In genomic region chr1:150563340-150564038, GRCh38 we compare ENCODE assay signal across 8 cellular contexts. TPM values are rescaled to one million over a fixed set of nuclear protein-coding genes. Genes with fewer than 3 reads are reported as not detected.
A peak's percentile ranks its signal among the peaks of the same experiment; 100 is the strongest.
DNase-seq lines count a peak whose midpoint lies in the region; ATAC-seq and TF ChIP-seq lines count a peak whose summit lies in the region.

No MANE protein-coding gene starts in this region.

- H2AK5ac ChIP-seq in mesendoderm (ENCODE audit: low read length) = no peak overlapping the region

- CTCF ChIA-PET in CD8-positive, alpha-beta memory T cell (lab: Charles Lee) = interaction anchor here (1.0 to 9.1 kb wide), 7 partner anchors 12 to 66 kb away, joined by 3 to 325 read pairs (median 4); partner anchors contain the start of genes ENSA and MCL1
- CTCF ChIA-PET in OCI-LY7 (lab: Charles Lee; ENCODE audit: unreplicated experiment) = interaction anchor here (0.6 to 3.0 kb wide), 5 partner anchors 9 to 389 kb away, joined by 3 to 12 read pairs (median 5); no protein-coding TSS in a partner anchor

- H3K9ac ChIP-seq in mesendoderm (ENCODE audit: low read length) = peak overlapping the region; percentile 17

- peak overlapping the region; percentile 85 to 98 (median 97) for H3K4me3 Mint-ChIP-seq in CD8-positive, alpha-beta memory T cell

- peaks cover 8% of the 10 kb centered on the region for H3K79me1 ChIP-seq in mesendoderm (ENCODE audit: low read length)

- intact Hi-C loops in OCI-LY7 (cut with micrococcal nuclease; ENCODE audit: unreplicated experiment) = loop anchor here (1.0 to 10.0 kb wide), 4 partner anchors 16 to 204 kb away; partner anchors contain the start of genes CTSS, MCL1 and RPRD2
- intact Hi-C loops in aorta (cut with DNase I) = loop anchor here in 1 of 2 donors (10.0 kb wide), 1 partner anchor 411 kb away; the partner anchor contains the start of gene CERS2

- H3K36me3 ChIP-seq in CD8-positive, alpha-beta memory T cell (ENCODE audit: insufficient read depth, low read length) = no peaks in the 10 kb centered on the region
- H3K36me3 ChIP-seq in OCI-LY7 (ENCODE audit: insufficient read depth, low read length) = no peaks in the 10 kb centered on the region
- H3K36me3 ChIP-seq in mesendoderm (ENCODE audit: control insufficient read depth, insufficient read depth, low read length) = no peaks in the 10 kb centered on the region
- H3K36me3 ChIP-seq in aorta (ENCODE audit: control insufficient read depth in 1 of 2, insufficient read depth in 2 of 2, low read length in 1 of 2) = no peaks in the 10 kb centered on the region

- POLR2A ChIA-PET in CD8-positive, alpha-beta memory T cell (lab: Charles Lee) = interaction anchor here (0.9 to 11.0 kb wide), 7 partner anchors 10 to 66 kb away, joined by 3 to 486 read pairs (median 16); partner anchors contain the start of genes ENSA, FALEC and MCL1
- POLR2A ChIA-PET in OCI-LY7 (lab: Charles Lee) = interaction anchor here (0.5 to 10.5 kb wide), 13 partner anchors 13 to 940 kb away, joined by 3 to 260 read pairs (median 5); partner anchors contain the start of genes GOLPH3L and MCL1

- peak in 4 of 5 donors; percentile 31 to 84 (median 78) for DNase-seq in CD8-positive, alpha-beta memory T cell
- DNase-seq in OCI-LY7 (ENCODE audit: low spot score) (peak; percentile 81), caudate nucleus (lab: John Stamatoyannopoulos, UW) (peak in 1 of 61 donors; percentile 40), mesendoderm (no peak), aorta (peak; percentile 70 to 83), putamen (ENCODE audit: low spot score) (no peak)

- no peak overlapping the region for H3K18ac ChIP-seq in mesendoderm (ENCODE audit: low read length)

- TF ChIP-seq CTCF in OCI-LY7 (conservative IDR thresholded peaks at IDR 0.05; ENCODE audit: low read length) = 0 out of 2 replicates have a peak, but pooled peaks have one; percentile 54

- H3K36me3 Mint-ChIP-seq in CD8-positive, alpha-beta memory T cell = peaks cover 0 to 9% (median 1%) of the 10 kb centered on the region in 3 donors

- H3K23ac ChIP-seq in mesendoderm (ENCODE audit: low read length) = no peak overlapping the region

- H3K27me3 Mint-ChIP-seq in CD8-positive, alpha-beta memory T cell = no peaks in the 10 kb centered on the region

- no peaks in the 10 kb centered on the region for H3K27me3 ChIP-seq in CD8-positive, alpha-beta memory T cell (ENCODE audit: insufficient read depth, low read length, poor library complexity, severe bottlenecking)
- H3K27me3 ChIP-seq in mesendoderm (ENCODE audit: insufficient read depth, low read length, poor library complexity) (no peaks in the 10 kb centered on the region), aorta (ENCODE audit: control insufficient read depth in 1 of 2, insufficient read depth in 2 of 2, low read length in 1 of 2) (no peaks in the 10 kb centered on the region)

- peak overlapping the region; percentile 96 to 100 (median 98) for H3K27ac Mint-ChIP-seq in CD8-positive, alpha-beta memory T cell

- H2AFZ ChIP-seq in OCI-LY7 (ENCODE audit: low read length) = no peak overlapping the region

- no peak overlapping the region for H2BK15ac ChIP-seq in mesendoderm (replicated peaks; ENCODE audit: low read depth)

- no peak overlapping the region for H2BK5ac ChIP-seq in mesendoderm (ENCODE audit: low read length)

- H3K9me3 ChIP-seq in CD8-positive, alpha-beta memory T cell (ENCODE audit: low read length) = no peaks in the 10 kb centered on the region
- H3K9me3 ChIP-seq in OCI-LY7 (ENCODE audit: low read length) (no peaks in the 10 kb centered on the region), aorta (ENCODE audit: control insufficient read depth, low read length) (no peaks in the 10 kb centered on the region)

- no peak overlapping the region for H3K56ac ChIP-seq in mesendoderm (ENCODE audit: low read length)

- WGBS in mesendoderm (ENCODE audit: extremely low coverage, insufficient coverage, low lambda C conversion rate) = no CpG with 5 or more reads among the region's 4 CpGs
- 7 to 11% methylated on average over 4 of the region's 4 CpGs for WGBS in aorta, 2 donors

- no peaks in the 10 kb centered on the region for H4K20me1 ChIP-seq in OCI-LY7 (ENCODE audit: insufficient read depth, low read length)

- no peaks in the 10 kb centered on the region for H3K9me2 ChIP-seq in OCI-LY7 (ENCODE audit: insufficient read depth, low read length)

- H3K27ac ChIP-seq in CD8-positive, alpha-beta memory T cell (ENCODE audit: low read depth, low read length) = peak overlapping the region; percentile 94
- H3K27ac ChIP-seq in OCI-LY7 (ENCODE audit: low read depth, low read length, poor library complexity, severe bottlenecking) (peak overlapping the region; percentile 99), caudate nucleus (ENCODE audit: low read depth, low read length) (peak overlapping the region; percentile 100), mesendoderm (ENCODE audit: low read depth, low read length) (no peak overlapping the region), aorta (ENCODE audit: low read depth in 1 of 2, low read length in 2 of 2) (peak overlapping the region; percentile 93 to 95)

- H3K9me3 Mint-ChIP-seq in CD8-positive, alpha-beta memory T cell = no peaks in the 10 kb centered on the region

- H3K4me3 ChIP-seq in CD8-positive, alpha-beta memory T cell (ENCODE audit: low read length) = peak overlapping the region; percentile 91
- H3K4me3 ChIP-seq in OCI-LY7 (ENCODE audit: low read depth, low read length, poor library complexity, severe bottlenecking) (peak overlapping the region; percentile 74), mesendoderm (ENCODE audit: low read length) (no peak overlapping the region), aorta (ENCODE audit: low read length in 2 of 2) (no peak overlapping the region)

- peaks cover 76% of the 10 kb centered on the region for H3K4me1 ChIP-seq in CD8-positive, alpha-beta memory T cell (ENCODE audit: insufficient read depth, low read length)
- peaks cover 87% of the 10 kb centered on the region for H3K4me1 ChIP-seq in OCI-LY7 (ENCODE audit: insufficient read depth, low read length, poor library complexity, severe bottlenecking)
- peaks cover 12% of the 10 kb centered on the region for H3K4me1 ChIP-seq in mesendoderm (ENCODE audit: control insufficient read depth, low read depth, low read length)
- H3K4me1 ChIP-seq in aorta (ENCODE audit: control insufficient read depth in 1 of 2, insufficient read depth in 2 of 2, low read length in 2 of 2) = peaks cover 0 to 12% of the 10 kb centered on the region in 2 donors

- no peak overlapping the region for H4K5ac ChIP-seq in mesendoderm (ENCODE audit: low read length)

- H2BK120ac ChIP-seq in mesendoderm (ENCODE audit: low read depth, low read length) = no peak overlapping the region

- H3K79me2 ChIP-seq in OCI-LY7 (ENCODE audit: insufficient read depth, low read depth, low read length) (peaks cover 26% of the 10 kb centered on the region; the same call in 1 of the 2 replicates), mesendoderm (ENCODE audit: control insufficient read depth, insufficient read depth, low read length) (peaks cover 17% of the 10 kb centered on the region)

- no peak overlapping the region for H3K4ac ChIP-seq in mesendoderm (ENCODE audit: low read depth, low read length)

- peaks cover 74 to 84% (median 74%) of the 10 kb centered on the region in 3 donors for H3K4me1 Mint-ChIP-seq in CD8-positive, alpha-beta memory T cell

- no peak overlapping the region for H4K8ac ChIP-seq in mesendoderm (ENCODE audit: low read depth, low read length)

- H3K4me2 ChIP-seq in OCI-LY7 (ENCODE audit: low read length) (peak overlapping the region; percentile 97), mesendoderm (ENCODE audit: low read length) (no peak overlapping the region)

- BruUV-seq in OCI-LY7 (replicated peaks; lab: Mats Ljungman, UMichigan) = TSS peak; percentile 70

- ATAC-seq in GM21786 (IDR thresholded peaks at IDR 0.05; ENCODE audit: unreplicated experiment) (peak; percentile 27), aorta (ENCODE audit: low FRiP score) (no peak), HG03520 (IDR thresholded peaks at IDR 0.05; ENCODE audit: unreplicated experiment) (no peak)

RNA-seq across cellular contexts. Expression of gene ADAMTSL4, which starts 14.3 kb away (rescaled TPM):
- total RNA-seq in CD8-positive, alpha-beta memory T cell = under 1 TPM; 0.22 to 0.31 TPM
- not detected for polyA plus RNA-seq in CD8-positive, alpha-beta memory T cell
- total RNA-seq in OCI-LY7 (2014; rRNA removed; shearing (Covaris generic)) = not detected in 2 replicates
- total RNA-seq in OCI-LY7 (2022) (0.24 TPM in 1 of 2 replicates, not detected in the other), aorta (10 to 100 TPM; 94.4 to 98.0 TPM)
- polyA plus RNA-seq in mesendoderm (2013, experiment 1 of 2) = 1.8 TPM
- polyA plus RNA-seq in mesendoderm (2013, experiment 2 of 2) = 2.3 TPM
- polyA plus RNA-seq in aorta = 10 to 100 TPM in 1 of 2 donors, 1 to 10 TPM in 1; 8.8 to 50.4 TPM

RNA-seq across cellular contexts. Expression of gene MCL1, which starts 15.9 kb away (rescaled TPM):
- total RNA-seq in CD8-positive, alpha-beta memory T cell = 100 to 1,000 TPM; 211 to 216 TPM
- polyA plus RNA-seq in CD8-positive, alpha-beta memory T cell = 168 TPM
- 102 and 125 TPM in 2 replicates for total RNA-seq in OCI-LY7 (2014; rRNA removed; shearing (Covaris generic))
- 144 and 157 TPM in 2 replicates for total RNA-seq in OCI-LY7 (2022)
- polyA plus RNA-seq in mesendoderm (2013, experiment 1 of 2) = 146 TPM
- polyA plus RNA-seq in mesendoderm (2013, experiment 2 of 2) = 147 TPM
- total RNA-seq in aorta = 100 to 1,000 TPM; 247 to 533 TPM
- polyA plus RNA-seq in aorta = 100 to 1,000 TPM; 146 to 200 TPM

RNA-seq across cellular contexts. Expression of gene FALEC, which starts 47.9 kb away (rescaled TPM):
- not detected for total RNA-seq in CD8-positive, alpha-beta memory T cell
- polyA plus RNA-seq in CD8-positive, alpha-beta memory T cell = not detected
- 0.47 and 2.8 TPM in 2 replicates for total RNA-seq in OCI-LY7 (2014; rRNA removed; shearing (Covaris generic))
- total RNA-seq in OCI-LY7 (2022) (1.9 and 2.7 TPM in 2 replicates), aorta (under 1 TPM in 1 of 2 donors, not detected in 1; 0.99 TPM)
- not detected for polyA plus RNA-seq in mesendoderm (2013, experiment 1 of 2)
- 0.24 TPM for polyA plus RNA-seq in mesendoderm (2013, experiment 2 of 2)
- 1 to 10 TPM in 1 of 2 donors, not detected in 1; 1.1 TPM for polyA plus RNA-seq in aorta

RNA-seq across cellular contexts. Expression of gene ECM1, which starts 55.6 kb away (rescaled TPM):
- total RNA-seq in CD8-positive, alpha-beta memory T cell = 1 to 10 TPM; 1.3 to 1.5 TPM
- 0.09 TPM for polyA plus RNA-seq in CD8-positive, alpha-beta memory T cell
- total RNA-seq in OCI-LY7 (2014; rRNA removed; shearing (Covaris generic)) = 0.70 and 2.0 TPM in 2 replicates
- total RNA-seq in OCI-LY7 (2022) (2.7 and 3.8 TPM in 2 replicates), aorta (10 to 100 TPM; 26.3 to 57.6 TPM)
- polyA plus RNA-seq in mesendoderm (2013, experiment 1 of 2) = 1.3 TPM
- 1.1 TPM for polyA plus RNA-seq in mesendoderm (2013, experiment 2 of 2)
- polyA plus RNA-seq in aorta = 10 to 100 TPM in 1 of 2 donors, 1 to 10 TPM in 1; 8.1 to 32.6 TPM

Comparison
In these comparisons a context has a peak if more than half of its experiments do, and no peak if none do; other contexts are left out.
1. DNase-seq: peak in CD8-positive, alpha-beta memory T cell (4 of 5), OCI-LY7 (single experiment) and aorta (2 of 2); none in mesendoderm (single experiment) and putamen (single experiment).
2. H3K4me3 ChIP-seq: peak in CD8-positive, alpha-beta memory T cell (single experiment) and OCI-LY7 (single experiment); none in mesendoderm (single experiment) and aorta (0 of 2).
3. RNA of gene ADAMTSL4, which starts 14.3 kb away (total RNA-seq): 94.4 to 98.0 TPM in aorta; 0.22 to 0.31 TPM in CD8-positive, alpha-beta memory T cell and 0.24 TPM in OCI-LY7; every median in the first group is over 10 times any median in the second.